In genomic region chr12:54052745-54053624, GRCh38 we compare ENCODE assay signal across 8 cellular contexts. TPM values are rescaled to one million over a fixed set of nuclear protein-coding genes. Genes with fewer than 3 reads are reported as not detected.
A peak's percentile ranks its signal among the peaks of the same experiment; 100 is the strongest.
DNase-seq lines count a peak whose midpoint lies in the region; ATAC-seq and TF ChIP-seq lines count a peak whose summit lies in the region.

No MANE protein-coding gene starts in this region.

- peak overlapping the region; percentile 89 for H3K27ac Mint-ChIP-seq in activated B cell treated with CpG ODN at 0.5 μM for 24 hours
- peak overlapping the region; percentile 49 for H3K27ac Mint-ChIP-seq in stimulated activated naive CD8-positive, alpha-beta T cell treated with anti-CD3 and anti-CD28 coated beads, Interleukin-15, Interleukin-2, amounts not matched to agents 100 ng/mL and 50 ng/mL, for 24 hours

- H3K27me3 ChIP-seq in iPS-15b (ENCODE audit: control insufficient read depth, insufficient read depth, low read length) = peaks cover 99% of the 10 kb centered on the region

- H3K36me3 Mint-ChIP-seq in activated B cell treated with CpG ODN at 0.5 μM for 24 hours (ENCODE audit: low read depth) = no peaks in the 10 kb centered on the region
- H3K36me3 Mint-ChIP-seq in stimulated activated naive CD8-positive, alpha-beta T cell treated with anti-CD3 and anti-CD28 coated beads, Interleukin-15, Interleukin-2, amounts not matched to agents 100 ng/mL and 50 ng/mL, for 24 hours (ENCODE audit: low read depth) = no peaks in the 10 kb centered on the region

- intact Hi-C loops in Right ventricle myocardium inferior (cut with DNase I) (no loop called here), cardiac septum (cut with DNase I) (no loop called here), activated B cell treated with CpG ODN at 0.5 μM for 24 hours (cut with micrococcal nuclease) (loop anchor here (1.0 to 5.0 kb wide), 6 partner anchors 18 to 326 kb away; partner anchors contain the start of genes CALCOCO1, CBX5, HNRNPA1 and HOXC12)

- no peaks in the 10 kb centered on the region for H3K9me3 ChIP-seq in iPS-15b (ENCODE audit: control insufficient read depth, insufficient read depth, low read length)

- H3K27me3 Mint-ChIP-seq in activated B cell treated with CpG ODN at 0.5 μM for 24 hours = peaks cover 35% of the 10 kb centered on the region
- H3K27me3 Mint-ChIP-seq in stimulated activated naive CD8-positive, alpha-beta T cell treated with anti-CD3 and anti-CD28 coated beads, Interleukin-15, Interleukin-2, amounts not matched to agents 100 ng/mL and 50 ng/mL, for 24 hours = peaks cover 80% of the 10 kb centered on the region

- H3K4me1 ChIP-seq in iPS-15b (ENCODE audit: control insufficient read depth, insufficient read depth, low read length) = peaks cover 14% of the 10 kb centered on the region

- CTCF ChIA-PET in activated B cell treated with CpG ODN at 0.5 μM for 24 hours (lab: Charles Lee) = interaction anchor here (0.8 to 2.7 kb wide), 9 partner anchors 12 to 149 kb away, joined by 3 to 15 read pairs (median 4); partner anchors contain the start of genes HOXC5 and SMUG1

- H3K4me1 Mint-ChIP-seq in activated B cell treated with CpG ODN at 0.5 μM for 24 hours = peaks cover 50% of the 10 kb centered on the region
- H3K4me1 Mint-ChIP-seq in stimulated activated naive CD8-positive, alpha-beta T cell treated with anti-CD3 and anti-CD28 coated beads, Interleukin-15, Interleukin-2, amounts not matched to agents 100 ng/mL and 50 ng/mL, for 24 hours (ENCODE audit: low read depth) = peaks cover 38% of the 10 kb centered on the region

- no peak overlapping the region for H3K9ac ChIP-seq in iPS-15b (ENCODE audit: low read depth, low read length)

- POLR2A ChIA-PET in activated B cell treated with CpG ODN at 0.5 μM for 24 hours (lab: Charles Lee) = interaction anchor here (0.6 to 3.7 kb wide), 17 partner anchors 8 to 1921 kb away, joined by 3 to 29 read pairs (median 4); partner anchors contain the start of genes CBX5, HNRNPA1, HOXC5 and RAB5B

- ATAC-seq in Right ventricle myocardium inferior (peak; percentile 5), HG03103 (IDR thresholded peaks at IDR 0.05; ENCODE audit: low read depth, unreplicated experiment) (peak; percentile 56), activated B cell treated with CpG ODN at 0.5 μM for 24 hours (ENCODE audit: low read depth) (peak; percentile 72)

- H3K9me3 Mint-ChIP-seq in activated B cell treated with CpG ODN at 0.5 μM for 24 hours = no peaks in the 10 kb centered on the region
- no peaks in the 10 kb centered on the region for H3K9me3 Mint-ChIP-seq in stimulated activated naive CD8-positive, alpha-beta T cell treated with anti-CD3 and anti-CD28 coated beads, Interleukin-15, Interleukin-2, amounts not matched to agents 100 ng/mL and 50 ng/mL, for 24 hours

- H3K4me3 Mint-ChIP-seq in activated B cell treated with CpG ODN at 0.5 μM for 24 hours = peak overlapping the region; percentile 88
- peak overlapping the region; percentile 77 for H3K4me3 Mint-ChIP-seq in stimulated activated naive CD8-positive, alpha-beta T cell treated with anti-CD3 and anti-CD28 coated beads, Interleukin-15, Interleukin-2, amounts not matched to agents 100 ng/mL and 50 ng/mL, for 24 hours

- peak overlapping the region; percentile 35 for H3K4me3 ChIP-seq in iPS-15b (ENCODE audit: low read depth, low read length)

- TF ChIP-seq CTCF in activated B cell treated with CpG ODN at 0.5 μM for 24 hours (IDR thresholded peaks at IDR 0.05) = no peak

- DNase-seq in Right ventricle myocardium inferior (ENCODE audit: missing footprints) (no peak), cardiac septum (ENCODE audit: low spot score) (no peak), activated B cell treated with CpG ODN at 0.5 μM for 24 hours (peak; percentile 45), NCI-H128 (lab: John Stamatoyannopoulos, UW; ENCODE audit: unreplicated experiment) (no peak), NCI-H1105 (lab: John Stamatoyannopoulos, UW) (no peak)

- no peaks in the 10 kb centered on the region for H3K36me3 ChIP-seq in iPS-15b (ENCODE audit: control insufficient read depth, insufficient read depth, low read length)

RNA-seq across cellular contexts. Expression of gene HOXC4, which starts 0.7 kb away (rescaled TPM):
- total RNA-seq in Right ventricle myocardium inferior (not detected), cardiac septum (not detected), activated B cell treated with CpG ODN at 0.5 μM for 24 hours (4.3 and 4.8 TPM in 2 replicates)

RNA-seq across cellular contexts. Expression of gene HOXC5, which starts 20.1 kb away (rescaled TPM):
- total RNA-seq in Right ventricle myocardium inferior (not detected), cardiac septum (not detected), activated B cell treated with CpG ODN at 0.5 μM for 24 hours (not detected in 2 replicates)

RNA-seq across cellular contexts. Expression of gene HOXC6, which starts 24.7 kb away (rescaled TPM):
- total RNA-seq in Right ventricle myocardium inferior (0.41 TPM), cardiac septum (0.43 TPM), activated B cell treated with CpG ODN at 0.5 μM for 24 hours (not detected in 2 replicates)

RNA-seq across cellular contexts. Expression of gene HOXC8, which starts 44.2 kb away (rescaled TPM):
- not detected for total RNA-seq in Right ventricle myocardium inferior
- not detected for total RNA-seq in cardiac septum
- total RNA-seq in activated B cell treated with CpG ODN at 0.5 μM for 24 hours = not detected in 2 replicates

RNA-seq across cellular contexts. Expression of gene HOXC9, which starts 53.0 kb away (rescaled TPM):
- total RNA-seq in Right ventricle myocardium inferior (not detected), cardiac septum (not detected), activated B cell treated with CpG ODN at 0.5 μM for 24 hours (not detected in 2 replicates)

Comparison
In these comparisons a context has a peak if more than half of its experiments do, and no peak if none do; other contexts are left out.
1. ATAC-seq: peak in every context shown above with its lines; median percentile 72 in activated B cell treated with CpG ODN at 0.5 μM for 24 hours; 56 in HG03103; 5 in Right ventricle myocardium inferior.